8 cellular contexts compared by ENCODE assay signal in genomic region chr17:76725580-76726230, GRCh38. TPM values are rescaled to one million over a fixed set of nuclear protein-coding genes. Genes with fewer than 3 reads are reported as not detected.
A peak's percentile ranks its signal among the peaks of the same experiment; 100 is the strongest.
DNase-seq lines count a peak whose midpoint lies in the region; ATAC-seq, FAIRE-seq and TF ChIP-seq lines count a peak whose summit lies in the region.

No MANE protein-coding gene starts in this region.

- H3K36me3 ChIP-seq in RWPE2 (ENCODE audit: low read depth), result peaks cover 62% of the 10 kb centered on the region
- H3K36me3 ChIP-seq in ovary, result no peaks in the 10 kb centered on the region

- peak overlapping the region; percentile 88 for H3K27ac Mint-ChIP-seq in glutamatergic neuron (ENCODE audit: unreplicated experiment)

- TF ChIP-seq POLR2A in ovary (IDR thresholded peaks at IDR 0.05), result no peak

- DNase-seq in 8988T, result peak; percentile 46
- DNase-seq in GM18507 (ENCODE audit: extremely low spot score, insufficient read length, low read depth), result peak; percentile 53
- no peak for DNase-seq in RWPE2 (ENCODE audit: low spot score)
- peak; percentile 42 to 63 (median 42) for DNase-seq in activated naive CD4-positive, alpha-beta T cell (lab: John Stamatoyannopoulos, UW)
- DNase-seq in glutamatergic neuron, result peak; percentile 39
- DNase-seq in ovary, result peak; percentile 57 to 75 (median 74)
- peak; percentile 48 for DNase-seq in urothelium cell line (ENCODE audit: low spot score)

- intact Hi-C loops in ovary (cut with DNase I), result loop anchor here in 1 of 4 donors (10.0 kb wide), 1 partner anchor 51 kb away; no protein-coding TSS in a partner anchor

- ATAC-seq in HG03045 (IDR thresholded peaks at IDR 0.05; ENCODE audit: unreplicated experiment), result peak; percentile 27
- peak; percentile 28 for ATAC-seq in RWPE2 (ENCODE audit: low read depth)

- WGBS in ovary, 3 donors, result 1 to 4% (median 1%) methylated on average over 23 to 38 of the region's 38 CpGs

- TF ChIP-seq CTCF in RWPE2 (IDR thresholded peaks at IDR 0.05; ENCODE audit: poor library complexity, severe bottlenecking) (no peak), glutamatergic neuron (IDR thresholded peaks at IDR 0.05; ENCODE audit: partially characterized antibody, unreplicated experiment) (no peak), ovary (IDR thresholded peaks at IDR 0.05) (no peak)

- H3K27me3 ChIP-seq in RWPE2 (ENCODE audit: insufficient read depth, poor library complexity, severe bottlenecking) (no peaks in the 10 kb centered on the region), ovary (no peaks in the 10 kb centered on the region)

- H3K27me3 Mint-ChIP-seq in glutamatergic neuron (ENCODE audit: unreplicated experiment), result no peaks in the 10 kb centered on the region

- peak overlapping the region; percentile 94 for H3K4me3 Mint-ChIP-seq in glutamatergic neuron (ENCODE audit: unreplicated experiment)

- H3K36me3 Mint-ChIP-seq in glutamatergic neuron (ENCODE audit: unreplicated experiment), result no peaks in the 10 kb centered on the region

- H3K4me1 ChIP-seq in RWPE2 (ENCODE audit: insufficient read depth, poor library complexity, severe bottlenecking) (peaks cover 6% of the 10 kb centered on the region), ovary (ENCODE audit: insufficient read depth) (peaks cover 8% of the 10 kb centered on the region)

- TF ChIP-seq EP300 in ovary (IDR thresholded peaks at IDR 0.05), result no peak

- H3K27ac ChIP-seq in RWPE2 (ENCODE audit: poor library complexity, severe bottlenecking), result peak overlapping the region; percentile 87
- peak overlapping the region; percentile 86 to 97 for H3K27ac ChIP-seq in ovary

- H3K4me3 ChIP-seq in RWPE2 (ENCODE audit: severe bottlenecking) (peak overlapping the region; percentile 83), ovary (peak overlapping the region; percentile 95)

- FAIRE-seq in GM18507 (lab: Jason Lieb, UNC), result peak; percentile 67
- FAIRE-seq in urothelium cell line (lab: Jason Lieb, UNC), result no peak

- H3K9me3 Mint-ChIP-seq in glutamatergic neuron (ENCODE audit: unreplicated experiment), result peaks cover 6% of the 10 kb centered on the region

- peaks cover 5% of the 10 kb centered on the region for H3K4me1 Mint-ChIP-seq in glutamatergic neuron (ENCODE audit: low read depth, unreplicated experiment)

- H3K9me3 ChIP-seq in RWPE2 (ENCODE audit: severe bottlenecking), result no peaks in the 10 kb centered on the region
- no peaks in the 10 kb centered on the region for H3K9me3 ChIP-seq in ovary

RNA-seq across cellular contexts. Expression of gene JMJD6, which starts 0.7 kb away (rescaled TPM):
- total RNA-seq in glutamatergic neuron (ENCODE audit: unreplicated experiment) (39.0 TPM), ovary (10 to 100 TPM; 20.1 to 49.8 (median 38.1) TPM)
- 10 to 100 TPM; 19.5 to 28.2 TPM for polyA plus RNA-seq in ovary

RNA-seq across cellular contexts. Expression of gene METTL23, which starts 0.9 kb away (rescaled TPM):
- total RNA-seq in glutamatergic neuron (ENCODE audit: unreplicated experiment), result 24.3 TPM
- 10 to 100 TPM; 20.9 to 36.6 (median 31.8) TPM for total RNA-seq in ovary
- 10 to 100 TPM; 37.9 to 47.4 TPM for polyA plus RNA-seq in ovary

RNA-seq across cellular contexts. Expression of gene SRSF2, which starts 11.4 kb away (rescaled TPM):
- total RNA-seq in glutamatergic neuron (ENCODE audit: unreplicated experiment), result 188 TPM
- 100 to 1,000 TPM; 149 to 245 (median 174) TPM for total RNA-seq in ovary
- polyA plus RNA-seq in ovary, result 100 to 1,000 TPM; 126 to 152 TPM

RNA-seq across cellular contexts. Expression of gene MFSD11, which starts 12.2 kb away (rescaled TPM):
- total RNA-seq in glutamatergic neuron (ENCODE audit: unreplicated experiment) (33.7 TPM), ovary (10 to 100 TPM; 16.1 to 26.2 (median 19.6) TPM)
- 10 to 100 TPM in 1 of 2 donors, 1 to 10 TPM in 1; 9.6 to 19.6 TPM for polyA plus RNA-seq in ovary

RNA-seq across cellular contexts. Expression of gene MXRA7, which starts 14.9 kb away (rescaled TPM):
- 236 TPM for total RNA-seq in glutamatergic neuron (ENCODE audit: unreplicated experiment)
- 100 to 1,000 TPM; 107 to 210 (median 181) TPM for total RNA-seq in ovary
- polyA plus RNA-seq in ovary, result 100 to 1,000 TPM; 199 to 759 TPM
